14 cellular contexts compared by ENCODE assay signal in genomic region chr2:74052732-74053712, GRCh38.
DNase-seq lines count a peak whose midpoint lies in the region; ATAC-seq, FAIRE-seq and TF ChIP-seq lines count a peak whose summit lies in the region.
"Had no signal": no experiment of that assay in that cellular context is flagged by ENCODE, and none has a peak within 500 bp of the region (broad histone marks: within the 10 kb centered on the region; RNA-seq: fewer than 3 reads in every experiment).

No MANE protein-coding gene starts in this region.

- intact Hi-C loops in CD8-positive, alpha-beta T cell (cut with DNase I, micrococcal nuclease) = loop anchor here in 1 of 2 experiments (2.0 to 5.0 kb wide), 2 partner anchors 26 to 116 kb away; no protein-coding TSS in a partner anchor

- H3K27me3 Mint-ChIP-seq in CD8-positive, alpha-beta T cell (ENCODE audit: low read depth) = no peaks in the 10 kb centered on the region

- CTCF ChIA-PET in CD8-positive, alpha-beta T cell (lab: Charles Lee) = interaction anchor here (0.5 to 1.4 kb wide), 2 partner anchors 14 to 93 kb away, joined by 3 read pairs; no protein-coding TSS in a partner anchor

- peak in 4 of 7 experiments; percentile 19 to 54 (median 34) for DNase-seq in CD8-positive, alpha-beta T cell
- DNase-seq in RPMI7951 (ENCODE audit: low read depth) = peak; percentile 20
- no peak for DNase-seq in urothelium cell line (ENCODE audit: low spot score)
- DNase-seq in HuH-7.5 (ENCODE audit: low spot score) = no peak
- DNase-seq in stimulated activated CD4-positive, alpha-beta T cell treated with anti-CD3 and anti-CD28 coated beads, Interleukin-2, amount 100 ng/mL, for 24 hours = no peak
- DNase-seq: activated T-cell treated with anti-CD3 and anti-CD28 coated beads, Interleukin-2, amount 50 U/mL, for 1 hour; caudate nucleus; KG1 had no signal

- no peaks in the 10 kb centered on the region for H3K9me3 ChIP-seq in CD8-positive, alpha-beta T cell (ENCODE audit: low read length)

- FAIRE-seq in urothelium cell line (lab: Jason Lieb, UNC) = no peak
- FAIRE-seq: GM12892, keratinocyte had no signal

- POLR2A ChIA-PET in CD8-positive, alpha-beta T cell (lab: Charles Lee) = interaction anchor here (0.8 to 3.2 kb wide), 3 partner anchors 12 to 49 kb away, joined by 4 to 10 read pairs (median 4); no protein-coding TSS in a partner anchor

- no peak overlapping the region for H3K27ac ChIP-seq in CD8-positive, alpha-beta T cell (ENCODE audit: low read depth, low read length)
- peak overlapping the region; percentile 19 for H3K27ac ChIP-seq in layer of hippocampus (ENCODE audit: low read depth, low read length)

- no peaks in the 10 kb centered on the region for H3K9me3 Mint-ChIP-seq in CD8-positive, alpha-beta T cell
- H3K9me3 Mint-ChIP-seq: neural crest cell had no signal

- peaks cover 23% of the 10 kb centered on the region for H3K4me1 ChIP-seq in CD8-positive, alpha-beta T cell (ENCODE audit: insufficient read depth, low read length)

- H3K4me3 Mint-ChIP-seq in CD8-positive, alpha-beta T cell = peak overlapping the region; percentile 59
- H3K4me3 Mint-ChIP-seq: neural crest cell had no signal

- no peaks in the 10 kb centered on the region for H3K27me3 ChIP-seq in CD8-positive, alpha-beta T cell (ENCODE audit: insufficient read depth, low read length)
- H3K27me3 ChIP-seq in layer of hippocampus (ENCODE audit: control insufficient read depth, insufficient read depth, low read length) = no peaks in the 10 kb centered on the region

- H3K36me3 Mint-ChIP-seq in CD8-positive, alpha-beta T cell = peaks cover 29% of the 10 kb centered on the region

- ATAC-seq in CD8-positive, alpha-beta T cell = peak; percentile 96
- ATAC-seq in GM19043 (IDR thresholded peaks at IDR 0.05; ENCODE audit: low read depth, unreplicated experiment) (peak; percentile 77), GM19455 (IDR thresholded peaks at IDR 0.05; ENCODE audit: unreplicated experiment) (no peak)

- H3K4me3 ChIP-seq in CD8-positive, alpha-beta T cell (ENCODE audit: low read depth, low read length) = no peak overlapping the region

- H3K27ac Mint-ChIP-seq in CD8-positive, alpha-beta T cell = peak overlapping the region; percentile 87

- no peak for TF ChIP-seq CTCF in CD8-positive, alpha-beta T cell (IDR thresholded peaks at IDR 0.05)

- H3K36me3 ChIP-seq in CD8-positive, alpha-beta T cell (ENCODE audit: insufficient read depth, low read length) = peaks cover 9% of the 10 kb centered on the region

- H3K4me1 Mint-ChIP-seq in CD8-positive, alpha-beta T cell (ENCODE audit: low read depth) = peaks cover 47% of the 10 kb centered on the region

Comparison
In these comparisons a context has a peak if more than half of its experiments do, and no peak if none do; other contexts are left out.
1. DNase-seq: peak in CD8-positive, alpha-beta T cell (4 of 7) and RPMI7951 (single experiment); none in urothelium cell line (single experiment), HuH-7.5 (single experiment) and stimulated activated CD4-positive, alpha-beta T cell treated with anti-CD3 and anti-CD28 coated beads, Interleukin-2, amount 100 ng/mL, for 24 hours (0 of 2).